ENCODE assay signal across 13 cellular contexts in the genomic region with DNA sequence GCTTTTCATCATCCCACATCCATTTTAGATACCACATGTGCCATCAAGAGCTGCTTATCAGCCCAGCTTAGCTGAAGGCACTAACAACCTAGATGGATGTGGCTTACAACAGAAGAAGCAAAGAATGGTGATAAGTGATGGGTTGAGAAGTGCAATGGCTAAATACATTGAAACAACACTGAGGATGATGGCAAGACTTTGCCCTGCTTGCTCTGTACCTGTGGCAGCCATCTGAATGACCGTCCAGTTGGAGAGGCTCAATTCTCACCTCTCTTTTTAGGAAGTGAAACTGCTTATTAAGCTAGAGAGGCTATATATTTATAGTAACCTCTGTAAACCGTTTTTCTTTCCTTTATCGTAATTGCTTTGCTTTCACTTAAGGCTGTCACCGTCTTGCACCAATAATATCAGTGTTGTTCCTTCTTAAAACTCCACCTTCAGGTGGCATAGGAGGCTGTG. TPM values are rescaled to one million over a fixed set of nuclear protein-coding genes. Genes with fewer than 3 reads are reported as not detected.
DNase-seq lines count a peak whose midpoint lies in the region; ATAC-seq, FAIRE-seq and TF ChIP-seq lines count a peak whose summit lies in the region.
"Had no signal": no experiment of that assay in that cellular context is flagged by ENCODE, and none has a peak within 500 bp of the region (broad histone marks: within the 10 kb centered on the region; RNA-seq: fewer than 3 reads in every experiment).

No MANE protein-coding gene starts in this region.

- no peaks in the 10 kb centered on the region for H3K27me3 ChIP-seq in neural progenitor cell
- H3K27me3 ChIP-seq: right atrium auricular region had no signal

- CTCF ChIA-PET in activated B cell treated with CpG ODN at 0.5 μM for 24 hours (lab: Charles Lee) = no interaction called here

- DNase-seq in activated B cell treated with CpG ODN at 0.5 μM for 24 hours = no peak
- DNase-seq in neural progenitor cell (ENCODE audit: low spot score) = no peak
- DNase-seq in HTR-8/SVneo (ENCODE audit: insufficient read length, low spot score) = no peak
- DNase-seq in hypothalamus (lab: John Stamatoyannopoulos, UW) = no peak
- DNase-seq in urothelium cell line (ENCODE audit: low spot score) = no peak
- DNase-seq: activated CD8-positive, alpha-beta memory T cell treated with anti-CD3 and anti-CD28 coated beads for 24 hours; Calu3; left ventricle myocardium inferior had no signal

- no peak overlapping the region for H3K4me3 ChIP-seq in neural progenitor cell
- H3K4me3 ChIP-seq: left ventricle myocardium inferior, right atrium auricular region had no signal

- H3K9ac ChIP-seq in neural progenitor cell = no peak overlapping the region

- intact Hi-C loops in activated B cell treated with CpG ODN at 0.5 μM for 24 hours (cut with micrococcal nuclease) = loop anchor here (1.0 to 2.0 kb wide), 2 partner anchors 10 to 77 kb away; no protein-coding TSS in a partner anchor

- no peak overlapping the region for H2AFZ ChIP-seq in neural progenitor cell (replicated peaks)

- no peaks in the 10 kb centered on the region for H4K20me1 ChIP-seq in neural progenitor cell (ENCODE audit: low read depth)

- TF ChIP-seq CTCF in activated B cell treated with CpG ODN at 0.5 μM for 24 hours (IDR thresholded peaks at IDR 0.05) = no peak
- no peak for TF ChIP-seq CTCF in neural progenitor cell (IDR thresholded peaks at IDR 0.05)

- peak; percentile 79 for ATAC-seq in GM18861 (IDR thresholded peaks at IDR 0.05; ENCODE audit: unreplicated experiment)
- ATAC-seq in GM21619 (IDR thresholded peaks at IDR 0.05; ENCODE audit: unreplicated experiment) = peak; percentile 86
- peak; percentile 88 for ATAC-seq in HG03175 (IDR thresholded peaks at IDR 0.05; ENCODE audit: unreplicated experiment)
- ATAC-seq in activated B cell treated with CpG ODN at 0.5 μM for 24 hours (ENCODE audit: low read depth) = peak; percentile 82

- H3K79me2 ChIP-seq in neural progenitor cell (ENCODE audit: low read depth) = no peaks in the 10 kb centered on the region

- H3K4me3 Mint-ChIP-seq in activated B cell treated with CpG ODN at 0.5 μM for 24 hours = peak overlapping the region; percentile 29
- H3K4me3 Mint-ChIP-seq in neural progenitor cell = no peak overlapping the region
- H3K4me3 Mint-ChIP-seq: brain had no signal

- H3K27ac Mint-ChIP-seq in activated B cell treated with CpG ODN at 0.5 μM for 24 hours = peak overlapping the region; percentile 90
- H3K27ac Mint-ChIP-seq in neural progenitor cell = no peak overlapping the region
- H3K27ac Mint-ChIP-seq: brain had no signal

- H3K4me1 Mint-ChIP-seq in activated B cell treated with CpG ODN at 0.5 μM for 24 hours (peaks cover 62% of the 10 kb centered on the region), neural progenitor cell (no peaks in the 10 kb centered on the region)
- H3K4me1 Mint-ChIP-seq: brain had no signal

- peaks cover 11% of the 10 kb centered on the region for H3K36me3 ChIP-seq in neural progenitor cell

- H3K27me3 Mint-ChIP-seq in activated B cell treated with CpG ODN at 0.5 μM for 24 hours = no peaks in the 10 kb centered on the region
- H3K27me3 Mint-ChIP-seq in neural progenitor cell (ENCODE audit: insufficient read depth, low read depth) = no peaks in the 10 kb centered on the region

- no peaks in the 10 kb centered on the region for H3K9me3 ChIP-seq in neural progenitor cell (ENCODE audit: low read depth)
- H3K9me3 ChIP-seq: left ventricle myocardium inferior, right atrium auricular region had no signal

- H3K9me3 Mint-ChIP-seq in activated B cell treated with CpG ODN at 0.5 μM for 24 hours (no peaks in the 10 kb centered on the region), neural progenitor cell (no peaks in the 10 kb centered on the region)
- H3K9me3 Mint-ChIP-seq: brain had no signal

- H3K27ac ChIP-seq in neural progenitor cell = no peak overlapping the region
- H3K27ac ChIP-seq: left ventricle myocardium inferior, right atrium auricular region had no signal

- FAIRE-seq in HTR-8/SVneo (lab: Jason Lieb, UNC) = no peak
- no peak for FAIRE-seq in urothelium cell line (lab: Jason Lieb, UNC)

- H3F3A ChIP-seq in neural progenitor cell (ENCODE audit: low read depth) = no peaks in the 10 kb centered on the region

- no peak overlapping the region for H3K4me2 ChIP-seq in neural progenitor cell

- H3K4me1 ChIP-seq in neural progenitor cell = no peaks in the 10 kb centered on the region

- POLR2A ChIA-PET in activated B cell treated with CpG ODN at 0.5 μM for 24 hours (lab: Charles Lee) = interaction anchor here (1.2 kb wide), 1 partner anchor 77 kb away, joined by 5 read pairs; no protein-coding TSS in a partner anchor

- peaks cover 44% of the 10 kb centered on the region for H3K36me3 Mint-ChIP-seq in activated B cell treated with CpG ODN at 0.5 μM for 24 hours (ENCODE audit: low read depth)
- H3K36me3 Mint-ChIP-seq in neural progenitor cell = no peaks in the 10 kb centered on the region

RNA-seq across cellular contexts. Expression of a gene that starts 5.7 kb away (rescaled TPM):
- 30.7 and 32.9 TPM in 2 replicates for total RNA-seq in activated B cell treated with CpG ODN at 0.5 μM for 24 hours
- 5.7 and 9.9 TPM in 2 replicates for total RNA-seq in neural progenitor cell (ENCODE audit: low replicate concordance)

RNA-seq across cellular contexts. Expression of a gene that starts 5.9 kb away (rescaled TPM):
- total RNA-seq in activated B cell treated with CpG ODN at 0.5 μM for 24 hours (42.6 and 50.3 TPM in 2 replicates), neural progenitor cell (ENCODE audit: low replicate concordance) (20.5 and 23.7 TPM in 2 replicates)
